ENCODE assay signal across 8 cellular contexts in the genomic region with DNA sequence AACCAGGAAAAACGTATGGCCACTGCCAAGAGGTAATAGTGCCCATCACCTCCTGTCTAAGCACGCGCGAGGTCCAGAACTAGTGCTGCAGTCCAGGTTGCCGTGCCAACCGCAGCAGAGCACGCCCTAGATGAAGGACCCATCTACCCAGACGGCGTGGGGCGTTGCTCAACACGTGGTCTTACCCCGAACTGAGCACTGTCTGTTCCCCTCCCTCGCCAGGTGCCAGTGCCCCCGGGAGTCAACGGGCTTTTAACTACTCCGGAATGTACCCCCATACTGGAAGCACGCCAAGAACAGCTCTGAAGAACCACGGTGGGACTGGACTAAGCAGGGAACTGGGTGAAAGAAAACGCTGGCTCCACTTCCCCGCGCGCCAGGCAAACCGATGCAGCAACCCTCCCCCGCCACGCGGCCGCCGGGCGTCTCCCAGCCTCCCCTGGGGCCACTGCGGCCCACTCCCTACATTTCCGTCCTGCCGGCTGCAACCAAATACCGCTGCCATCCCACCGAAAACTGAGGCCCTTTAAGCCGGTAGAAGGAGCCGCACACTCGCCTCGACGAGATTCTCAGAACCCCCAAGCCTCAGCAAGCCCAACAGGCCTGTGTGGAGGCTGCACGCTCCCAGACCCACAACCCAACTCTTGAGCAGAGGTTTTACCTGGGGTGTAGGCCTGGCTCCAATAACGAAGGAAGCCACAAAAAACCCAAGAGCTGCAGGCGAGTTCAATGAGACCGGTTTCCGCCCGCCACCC. TPM values are rescaled to one million over a fixed set of nuclear protein-coding genes. Genes with fewer than 3 reads are reported as not detected.
DNase-seq lines count a peak whose midpoint lies in the region; ATAC-seq and TF ChIP-seq lines count a peak whose summit lies in the region.

A gene (minus strand): TSS at position 734 of the 755 bp plus-strand sequence. CDS start 812 bp downstream, outside the sequence.

- H3K27me3 Mint-ChIP-seq in effector memory CD8-positive, alpha-beta T cell: no peaks in the 10 kb centered on the region

- H3K27ac Mint-ChIP-seq in effector memory CD8-positive, alpha-beta T cell: peak within 1 kb of the TSS; percentile 99 to 100

- H3K9me3 Mint-ChIP-seq in effector memory CD8-positive, alpha-beta T cell: no peaks in the 10 kb centered on the region

- peak within 1 kb of the TSS; percentile 99 to 100 for H3K4me3 Mint-ChIP-seq in effector memory CD8-positive, alpha-beta T cell

- CTCF ChIA-PET in activated CD8-positive, alpha-beta memory T cell treated with anti-CD3 and anti-CD28 coated beads for 36 hours (lab: Charles Lee): interaction anchor here (1.3 kb wide), 1 partner anchor 39 kb away, joined by 3 read pairs; no protein-coding TSS in a partner anchor

- in situ Hi-C loops in GM13976 (cut with MboI; ENCODE audit: low sequenced_read_pairs, unreplicated experiment): no loop called here

- H3K4me1 Mint-ChIP-seq in effector memory CD8-positive, alpha-beta T cell (ENCODE audit: low read depth in 2 of 2): peaks cover 67 to 68% of the 10 kb centered on the region in 2 donors

- peaks cover 73% of the 10 kb centered on the region for H3K36me3 Mint-ChIP-seq in effector memory CD8-positive, alpha-beta T cell (ENCODE audit: insufficient read depth)

- no peak for TF ChIP-seq CTCF in GM13976 (IDR thresholded peaks at IDR 0.05; ENCODE audit: borderline replicate concordance, control extremely low read depth, extremely low read depth, insufficient read depth, missing control alignments)

- peak; percentile 14 for ATAC-seq in HG02610 (IDR thresholded peaks at IDR 0.05; ENCODE audit: unreplicated experiment)
- peak; percentile 9 for ATAC-seq in effector memory CD8-positive, alpha-beta T cell (replicated peaks)

- DNase-seq in Daoy (ENCODE audit: low read depth) (peak; percentile 70), NCI-H526 treated with DMSO at 0.1 percent for 48 hours (lab: John Stamatoyannopoulos, UW) (peak; percentile 81), mesenteric fat pad (ENCODE audit: low spot score) (no peak), GM13976 (ENCODE audit: low spot score) (no peak)
- DNase-seq in effector memory CD8-positive, alpha-beta T cell: peak; percentile 42 to 49 (median 43)
- DNase-seq in stimulated activated CD8-positive, alpha-beta memory T cell treated with anti-CD3 and anti-CD28 coated beads, Interleukin-15, amount 100 ng/mL, for 24 hours (ENCODE audit: low read depth): peak; percentile 44

- POLR2A ChIA-PET in activated CD8-positive, alpha-beta memory T cell treated with anti-CD3 and anti-CD28 coated beads for 36 hours (lab: Charles Lee): interaction anchor here (0.6 to 3.5 kb wide), 17 partner anchors 8 to 1572 kb away, joined by 3 to 33 read pairs (median 6); a partner anchor contains a TSS

RNA-seq across cellular contexts. Expression of the gene that starts here (rescaled TPM):
- total RNA-seq in Daoy (2014; rRNA removed; shearing (Covaris generic)): 3,732 and 4,213 TPM in 2 replicates
- total RNA-seq in activated CD8-positive, alpha-beta memory T cell treated with anti-CD3 and anti-CD28 coated beads for 36 hours: 1,000 to 10,000 TPM; 3,768 to 3,828 TPM
- total RNA-seq in mesenteric fat pad: 1,014 TPM

Comparison
In these comparisons a context has a peak if more than half of its experiments do, and no peak if none do; other contexts are left out.
1. DNase-seq: peak in Daoy (single experiment), NCI-H526 treated with DMSO at 0.1 percent for 48 hours (single experiment), effector memory CD8-positive, alpha-beta T cell (3 of 3) and stimulated activated CD8-positive, alpha-beta memory T cell treated with anti-CD3 and anti-CD28 coated beads, Interleukin-15, amount 100 ng/mL, for 24 hours (single experiment); none in mesenteric fat pad (single experiment) and GM13976 (single experiment).